Comparison of ENCODE assay signal across 8 cellular contexts in genomic region chr15:73897441-73898261, GRCh38. TPM values are rescaled to one million over a fixed set of nuclear protein-coding genes. Genes with fewer than 3 reads are reported as not detected.
A peak's percentile ranks its signal among the peaks of the same experiment; 100 is the strongest.
DNase-seq lines count a peak whose midpoint lies in the region; ATAC-seq, FAIRE-seq and TF ChIP-seq lines count a peak whose summit lies in the region.

No MANE protein-coding gene starts in this region.

- H3K27ac Mint-ChIP-seq in natural killer cell: no peak overlapping the region

- no peak overlapping the region for H3K4me3 Mint-ChIP-seq in natural killer cell

- FAIRE-seq in endothelial cell of umbilical vein (lab: Jason Lieb, UNC): peak; percentile 78

- intact Hi-C loops in endothelial cell of umbilical vein (cut with micrococcal nuclease) (loop anchor here (1.0 kb wide), 3 partner anchors 11 to 67 kb away; no protein-coding TSS in a partner anchor), natural killer cell (cut with micrococcal nuclease) (no loop called here), transverse colon (cut with DNase I; ENCODE audit: low total_unique reads) (no loop called here)

- H3K36me3 ChIP-seq in endothelial cell of umbilical vein (ENCODE audit: control insufficient read depth in 2 of 2, extremely low read depth in 1 of 2, insufficient read depth in 2 of 2, low read length in 2 of 2) (no peaks in the 10 kb centered on the region), transverse colon (no peaks in the 10 kb centered on the region)

- H3K4me1 ChIP-seq in endothelial cell of umbilical vein (ENCODE audit: control insufficient read depth, extremely low read depth, insufficient read depth, low read length) (no peaks in the 10 kb centered on the region), transverse colon (no peaks in the 10 kb centered on the region)

- peaks cover 0 to 11% of the 10 kb centered on the region in 2 donors for H3K27me3 Mint-ChIP-seq in natural killer cell (ENCODE audit: low read depth in 2 of 2)

- POLR2A ChIA-PET in endothelial cell of umbilical vein (lab: Charles Lee): no interaction called here

- TF ChIP-seq EP300 in transverse colon (IDR thresholded peaks at IDR 0.05; ENCODE audit: low read depth): no peak

- BruUV-seq in endothelial cell of umbilical vein (replicated peaks; lab: Mats Ljungman, UMichigan): no TSS peak

- DNase-seq in NCI-H2171 treated with DMSO at 0.1 percent for 48 hours (lab: John Stamatoyannopoulos, UW): peak; percentile 33
- DNase-seq in NCI-H2171 (lab: John Stamatoyannopoulos, UW): no peak
- peak; percentile 64 for DNase-seq in NCI-H460 (ENCODE audit: extremely low read depth, low read depth)
- DNase-seq in activated CD4-positive, alpha-beta T cell treated with anti-CD3 and anti-CD28 coated beads, Interleukin-2, amount 50 U/mL, for 48 hours: peak; percentile 61 to 74
- DNase-seq in endothelial cell of umbilical vein (ENCODE audit: low read depth, low spot score): peak; percentile 65
- peak; percentile 29 for DNase-seq in natural killer cell
- DNase-seq in transverse colon: peak; percentile 27

- H2AFZ ChIP-seq in endothelial cell of umbilical vein (ENCODE audit: low read depth, low read length): no peak overlapping the region

- H3K9me3 Mint-ChIP-seq in natural killer cell: no peaks in the 10 kb centered on the region

- H3K79me2 ChIP-seq in endothelial cell of umbilical vein (ENCODE audit: control insufficient read depth, insufficient read depth, low read length): no peaks in the 10 kb centered on the region

- H3K9me1 ChIP-seq in endothelial cell of umbilical vein (replicated peaks; ENCODE audit: control insufficient read depth, extremely low read depth, insufficient read depth, low read length): no peaks in the 10 kb centered on the region

- peaks cover 0 to 1% of the 10 kb centered on the region in 2 experiments for H3K27me3 ChIP-seq in endothelial cell of umbilical vein (ENCODE audit: control insufficient read depth in 2 of 2, insufficient read depth in 2 of 2, low read length in 2 of 2)
- H3K27me3 ChIP-seq in transverse colon: no peaks in the 10 kb centered on the region

- H3K4me1 Mint-ChIP-seq in natural killer cell: no peaks in the 10 kb centered on the region

- TF ChIP-seq CTCF in endothelial cell of umbilical vein (IDR thresholded peaks at IDR 0.05; ENCODE audit: extremely low read depth in 1 of 2, insufficient read depth in 1 of 2, low read depth in 1 of 2, low read length in 2 of 2) (peak; percentile 90 to 96), natural killer cell (IDR thresholded peaks at IDR 0.05) (peak; percentile 66), transverse colon (IDR thresholded peaks at IDR 0.05) (peak; percentile 51 to 71 (median 70))

- no peak overlapping the region for H3K9ac ChIP-seq in endothelial cell of umbilical vein (replicated peaks; ENCODE audit: extremely low read depth, insufficient read depth, low read length)

- dilution Hi-C loops in endothelial cell of umbilical vein (cut with MboI; ENCODE audit: extremely low pct_ligation_motif_present, low sequenced_read_pairs): no loop called here

- WGBS in transverse colon (ENCODE audit: low coverage in 1 of 2), 2 donors: 78% methylated on average over 14 of the region's 15 CpGs; no CpG with 5 or more reads in 1 of the 2 donors

- no peaks in the 10 kb centered on the region for H3K36me3 Mint-ChIP-seq in natural killer cell

- ATAC-seq in natural killer cell (peak; percentile 68 to 85 (median 82)), HG02763 (IDR thresholded peaks at IDR 0.05; ENCODE audit: unreplicated experiment) (no peak)

- in situ Hi-C loops in transverse colon (cut with MboI; ENCODE audit: low pct_ligation_motif_present in 1 of 4, low pct_unique_long_range_greater_than_20kb in 1 of 4, low sequenced_read_pairs in 3 of 4): no loop called here

- no peak overlapping the region for H3K27ac ChIP-seq in endothelial cell of umbilical vein (ENCODE audit: insufficient read depth, low read depth, low read length)
- H3K27ac ChIP-seq in transverse colon: no peak overlapping the region

- H3K4me3 ChIP-seq in endothelial cell of umbilical vein (replicated peaks in 1 of 3; ENCODE audit: insufficient read depth in 1 of 3, low read depth in 1 of 3, low read length in 3 of 3): no peak overlapping the region
- H3K4me3 ChIP-seq in transverse colon: no peak overlapping the region

- H3K9me3 ChIP-seq in endothelial cell of umbilical vein (replicated peaks; ENCODE audit: control insufficient read depth, insufficient read depth, low read length): no peaks in the 10 kb centered on the region
- no peaks in the 10 kb centered on the region for H3K9me3 ChIP-seq in transverse colon

- no peaks in the 10 kb centered on the region for H4K20me1 ChIP-seq in endothelial cell of umbilical vein (replicated peaks; ENCODE audit: control insufficient read depth, extremely low read depth, insufficient read depth, low read length)

- TF ChIP-seq POLR2A in endothelial cell of umbilical vein (IDR thresholded peaks at IDR 0.05; ENCODE audit: low read depth, low read length) (no peak), transverse colon (IDR thresholded peaks at IDR 0.05) (no peak)

- CTCF ChIA-PET in endothelial cell of umbilical vein (lab: Charles Lee): interaction anchor here (0.6 to 3.0 kb wide), 11 partner anchors 8 to 634 kb away, joined by 3 to 19 read pairs (median 3); no protein-coding TSS in a partner anchor

- no peak overlapping the region for H3K4me2 ChIP-seq in endothelial cell of umbilical vein (ENCODE audit: insufficient read depth, low read length)

TF ChIP-seq in endothelial cell of umbilical vein, 7 proteins besides CTCF, POLR2A, EP300 and RAD21:
- TF ChIP-seq JUN (IDR thresholded peaks at IDR 0.05; ENCODE audit: borderline replicate concordance, insufficient read depth, insufficient read length, low read depth): no peak
- no peak for TF ChIP-seq GATA2 (IDR thresholded peaks at IDR 0.05; ENCODE audit: insufficient read depth, insufficient read length, low read depth, low read length)

RNA-seq across cellular contexts. Expression of gene TBC1D21, which starts 24.3 kb away (rescaled TPM):
- total RNA-seq in NCI-H460 (2014; rRNA removed; shearing (Covaris generic)): not detected in 2 replicates
- polyA plus RNA-seq in NCI-H460 (2014; cell fraction: nucleus; rRNA removed): not detected in 2 replicates
- not detected in 2 replicates for total RNA-seq in endothelial cell of umbilical vein
- polyA plus RNA-seq in endothelial cell of umbilical vein: not detected in 2 replicates
- not detected in 2 replicates for polyA plus RNA-seq in endothelial cell of umbilical vein (2011; cell fraction: cytosol; rRNA removed)
- polyA plus RNA-seq in endothelial cell of umbilical vein (2011; cell fraction: nucleus; rRNA removed): not detected in 2 replicates
- polyA plus RNA-seq in endothelial cell of umbilical vein (2012): not detected in 2 replicates
- not detected in 2 replicates for polyA minus RNA-seq in endothelial cell of umbilical vein
- not detected for polyA minus RNA-seq in endothelial cell of umbilical vein (2011; cell fraction: cytosol; rRNA and poly(A)+ RNA removed)
- not detected in 2 replicates for polyA minus RNA-seq in endothelial cell of umbilical vein (2011; cell fraction: nucleus; rRNA and poly(A)+ RNA removed)
- total RNA-seq in natural killer cell: not detected
- total RNA-seq in transverse colon: not detected

RNA-seq across cellular contexts. Expression of gene LOXL1, which starts 28.6 kb away (rescaled TPM):
- 9.8 and 10.4 TPM in 2 replicates for total RNA-seq in NCI-H460 (2014; rRNA removed; shearing (Covaris generic))
- 5.7 and 11.4 TPM in 2 replicates for polyA plus RNA-seq in NCI-H460 (2014; cell fraction: nucleus; rRNA removed)
- total RNA-seq in endothelial cell of umbilical vein (5.2 and 9.2 TPM in 2 replicates), natural killer cell (1 to 10 TPM; 1.1 to 1.4 (median 1.3) TPM), transverse colon (1 to 10 TPM in 3 of 4 donors, not detected in 1; 1.8 to 6.8 (median 1.9) TPM)
- 14.4 and 19.3 TPM in 2 replicates for polyA plus RNA-seq in endothelial cell of umbilical vein
- polyA plus RNA-seq in endothelial cell of umbilical vein (2011; cell fraction: cytosol; rRNA removed): 10.3 TPM in 2 replicates
- polyA plus RNA-seq in endothelial cell of umbilical vein (2011; cell fraction: nucleus; rRNA removed): 7.4 and 8.2 TPM in 2 replicates
- polyA plus RNA-seq in endothelial cell of umbilical vein (2012): 16.3 and 32.2 TPM in 2 replicates
- 14.3 and 20.0 TPM in 2 replicates for polyA minus RNA-seq in endothelial cell of umbilical vein
- polyA minus RNA-seq in endothelial cell of umbilical vein (2011; cell fraction: cytosol; rRNA and poly(A)+ RNA removed): 1.0 TPM
- 5.2 and 5.3 TPM in 2 replicates for polyA minus RNA-seq in endothelial cell of umbilical vein (2011; cell fraction: nucleus; rRNA and poly(A)+ RNA removed)
